In the genomic region with DNA sequence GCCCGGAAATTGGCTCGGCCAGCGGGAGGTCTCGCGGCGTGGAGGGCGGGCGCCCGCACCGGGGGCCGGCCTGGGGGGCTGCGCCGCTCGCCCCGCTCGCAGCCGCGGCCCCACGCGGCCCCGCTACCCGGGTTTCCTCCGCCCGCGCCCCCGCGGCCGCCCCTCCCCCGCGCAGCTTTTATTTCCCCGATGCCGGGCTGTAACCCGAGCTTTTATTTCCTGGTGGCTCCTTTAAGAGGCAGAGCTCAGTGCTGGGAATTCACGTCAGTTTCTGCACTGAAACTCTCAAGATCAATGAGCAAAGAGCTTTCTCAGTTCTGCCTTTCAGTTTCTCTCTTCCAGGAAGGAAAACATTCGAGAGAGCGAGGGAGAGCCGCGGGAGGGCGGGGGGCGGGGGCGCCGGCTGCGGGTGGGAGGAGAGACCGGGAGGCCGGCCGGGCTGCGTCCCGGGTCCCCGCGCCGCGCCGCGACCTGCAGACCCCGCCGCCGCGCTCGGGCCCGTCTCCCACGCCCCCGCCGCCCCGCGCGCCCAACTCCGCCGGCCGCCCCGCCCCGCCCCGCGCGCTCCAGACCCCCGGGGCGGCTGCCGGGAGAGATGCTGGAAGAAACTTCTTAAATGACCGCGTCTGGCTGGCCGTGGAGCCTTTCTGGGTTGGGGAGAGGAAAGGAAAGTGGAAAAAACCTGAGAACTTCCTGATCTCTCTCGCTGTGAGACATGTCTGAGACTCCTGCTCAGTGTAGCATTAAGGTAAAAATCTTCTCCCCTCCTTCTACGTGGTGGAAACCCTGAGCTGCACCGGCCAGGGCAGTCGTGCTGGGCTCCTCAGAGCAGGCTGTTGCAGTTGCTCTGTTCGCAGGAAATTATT, we compare ENCODE assay signal across 8 cellular contexts. TPM values are rescaled to one million over a fixed set of nuclear protein-coding genes. Genes with fewer than 3 reads are reported as not detected.
DNase-seq lines count a peak whose midpoint lies in the region; ATAC-seq and TF ChIP-seq lines count a peak whose summit lies in the region.

A gene (plus strand): TSS at position 262 of the 866 bp plus-strand sequence. CDS start 454 bp downstream, at position 716.

- TF ChIP-seq CTCF in PC-3 (conservative IDR thresholded peaks at IDR 0.05; ENCODE audit: low read depth, low read length) (no peak), esophagus muscularis mucosa (IDR thresholded peaks at IDR 0.05) (no peak)

- intact Hi-C loops in PC-3 (cut with micrococcal nuclease): loop anchor here (1.0 to 2.0 kb wide), 3 partner anchors 69 to 384 kb away; no protein-coding TSS in a partner anchor
- intact Hi-C loops in esophagus muscularis mucosa (cut with DNase I): loop anchor here (5.0 to 10.0 kb wide), 7 partner anchors 67 to 385 kb away; no protein-coding TSS in a partner anchor

- POLR2A ChIA-PET in PC-3 (lab: Charles Lee; ENCODE audit: unreplicated experiment): interaction anchor here (0.6 to 1.5 kb wide), 5 partner anchors 68 to 1072 kb away, joined by 3 to 4 read pairs (median 4); no protein-coding TSS in a partner anchor

- H3K9ac ChIP-seq in HUES6 (ENCODE audit: low read length) (peak within 1 kb of the TSS; percentile 96), PC-3 (ENCODE audit: low read length) (peak within 1 kb of the TSS; percentile 84), muscle layer of colon (ENCODE audit: low read length) (peak within 1 kb of the TSS; percentile 80)

- DNase-seq in DMS 273 (lab: John Stamatoyannopoulos, UW; ENCODE audit: unreplicated experiment) (peak; percentile 79), PC-3 (peak; percentile 80), esophagus muscularis mucosa (ENCODE audit: extremely low spot score) (peak; percentile 94)
- peak; percentile 87 to 89 for DNase-seq in activated T-cell treated with anti-CD3 and anti-CD28 coated beads, Interleukin-2, amount 50 U/mL, for 48 hours
- peak; percentile 52 to 68 for DNase-seq in stimulated activated CD8-positive, alpha-beta memory T cell treated with anti-CD3 and anti-CD28 coated beads, Interleukin-7, amount 100 ng/mL, for 48 hours (ENCODE audit: extremely low read depth in 1 of 2, low read depth in 1 of 2)

- H3K9me3 ChIP-seq in HUES6 (ENCODE audit: control insufficient read depth, insufficient read depth, low read depth, low read length) (peaks cover 10% of the 10 kb centered on the region; the same call in 1 of the 2 replicates), PC-3 (ENCODE audit: low read length) (no peaks in the 10 kb centered on the region), esophagus muscularis mucosa (no peaks in the 10 kb centered on the region), muscle layer of colon (ENCODE audit: low read length) (no peaks in the 10 kb centered on the region)

- no peaks in the 10 kb centered on the region for H3F3A ChIP-seq in PC-3 (ENCODE audit: low read length, unreplicated experiment)

- H2AFZ ChIP-seq in PC-3 (ENCODE audit: low read length): peak within 1 kb of the TSS; percentile 77

- BruUV-seq in PC-3 (replicated peaks; lab: Mats Ljungman, UMichigan): no TSS peak

- H3K4me2 ChIP-seq in PC-3 (ENCODE audit: low read length): peak within 1 kb of the TSS; percentile 97

- H3K36me3 ChIP-seq in HUES6 (ENCODE audit: control insufficient read depth, insufficient read depth, low read length) (no peaks in the 10 kb centered on the region), PC-3 (ENCODE audit: low read depth, low read length) (no peaks in the 10 kb centered on the region), esophagus muscularis mucosa (no peaks in the 10 kb centered on the region), muscle layer of colon (ENCODE audit: insufficient read depth, low read length) (no peaks in the 10 kb centered on the region)

- H3K4me3 ChIP-seq in HUES6 (ENCODE audit: low read depth, low read length) (peak within 1 kb of the TSS; percentile 98), PC-3 (ENCODE audit: low read length) (peak within 1 kb of the TSS; percentile 95), esophagus muscularis mucosa (peak within 1 kb of the TSS; percentile 71 to 88 (median 84)), muscle layer of colon (ENCODE audit: low read depth in 1 of 2, low read length in 2 of 2) (peak within 1 kb of the TSS; percentile 72 to 89)

- no peaks in the 10 kb centered on the region for H3K27me3 ChIP-seq in HUES6 (ENCODE audit: control insufficient read depth, insufficient read depth, low read length)
- no peaks in the 10 kb centered on the region for H3K27me3 ChIP-seq in PC-3 (ENCODE audit: low read length)
- no peaks in the 10 kb centered on the region for H3K27me3 ChIP-seq in esophagus muscularis mucosa
- no peaks in the 10 kb centered on the region for H3K27me3 ChIP-seq in muscle layer of colon (ENCODE audit: control insufficient read depth in 1 of 2, insufficient read depth in 2 of 2, low read length in 2 of 2)

- no peaks in the 10 kb centered on the region for H3K9me2 ChIP-seq in PC-3 (replicated peaks; ENCODE audit: low read length)

- WGBS in esophagus muscularis mucosa: under 1% methylated on average over 36 of the region's 85 CpGs

- peaks cover 45% of the 10 kb centered on the region for H3K79me2 ChIP-seq in PC-3 (ENCODE audit: low read length)

- peaks cover 29% of the 10 kb centered on the region for H3K4me1 ChIP-seq in HUES6 (ENCODE audit: control insufficient read depth, insufficient read depth, low read length)
- H3K4me1 ChIP-seq in PC-3 (ENCODE audit: insufficient read depth, low read length): peaks cover 14% of the 10 kb centered on the region
- peaks cover 21 to 32% (median 24%) of the 10 kb centered on the region in 4 donors for H3K4me1 ChIP-seq in esophagus muscularis mucosa
- H3K4me1 ChIP-seq in muscle layer of colon (ENCODE audit: insufficient read depth, low read length): peaks cover 14% of the 10 kb centered on the region

- no peak for TF ChIP-seq POLR2A in esophagus muscularis mucosa (IDR thresholded peaks at IDR 0.05; ENCODE audit: low read depth)

- ATAC-seq in GM21423 (IDR thresholded peaks at IDR 0.05; ENCODE audit: unreplicated experiment): peak; percentile 41
- ATAC-seq in PC-3: peak; percentile 60

- CTCF ChIA-PET in PC-3 (lab: Charles Lee): interaction anchor here (0.5 kb wide), 2 partner anchors 243 to 308 kb away, joined by 3 to 9 read pairs; no protein-coding TSS in a partner anchor

- peak; percentile 74 for TF ChIP-seq EP300 in esophagus muscularis mucosa (IDR thresholded peaks at IDR 0.05)

- H3K27ac ChIP-seq in HUES6 (ENCODE audit: low read depth, low read length) (peak within 1 kb of the TSS; percentile 94), PC-3 (ENCODE audit: low read length) (peak within 1 kb of the TSS; percentile 88), esophagus muscularis mucosa (replicated peaks in 1 of 4) (peak within 1 kb of the TSS; percentile 90 to 98 (median 98)), muscle layer of colon (ENCODE audit: low read depth, low read length) (peak within 1 kb of the TSS; percentile 95)

- peaks cover 10% of the 10 kb centered on the region; the same call in 1 of the 2 replicates for H4K20me1 ChIP-seq in PC-3 (ENCODE audit: low read length)

RNA-seq across cellular contexts. Expression of the gene that starts here (rescaled TPM):
- total RNA-seq in PC-3 (2014; rRNA removed) (5.0 and 6.6 TPM in 2 replicates), esophagus muscularis mucosa (10 to 100 TPM; 22.4 to 29.6 (median 25.3) TPM)

Comparison
In these comparisons a context has a peak if more than half of its experiments do, and no peak if none do; other contexts are left out.
1. Peak in every context shown above with its lines: DNase-seq, ATAC-seq, H3K4me3 ChIP-seq and H3K27ac ChIP-seq.